ENCODE assay signal across 15 cellular contexts in the genomic region with DNA sequence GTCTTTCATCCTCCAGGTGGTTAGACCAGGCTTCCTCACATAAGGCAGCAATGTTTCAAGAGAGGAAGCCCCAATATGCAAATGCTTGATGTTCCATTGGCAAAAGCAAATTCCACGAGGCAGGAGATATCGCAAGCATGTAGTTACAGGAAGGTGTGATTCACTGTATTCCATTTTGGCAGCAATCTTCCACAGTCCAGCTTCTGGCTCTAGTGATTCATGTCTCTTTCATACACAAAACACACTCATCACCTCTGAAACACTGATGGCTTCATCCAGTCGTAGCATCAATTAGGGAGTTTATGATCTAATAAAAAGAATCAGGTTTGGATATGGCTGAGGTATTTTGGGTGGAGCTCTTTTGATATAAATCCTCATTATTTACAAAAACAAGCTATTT.
A peak's percentile ranks its signal among the peaks of the same experiment; 100 is the strongest.
DNase-seq lines count a peak whose midpoint lies in the region; ATAC-seq, FAIRE-seq and TF ChIP-seq lines count a peak whose summit lies in the region.
"Had no signal": no experiment of that assay in that cellular context is flagged by ENCODE, and none has a peak within 500 bp of the region (broad histone marks: within the 10 kb centered on the region; RNA-seq: fewer than 3 reads in every experiment).

No MANE protein-coding gene starts in this region.

- TF ChIP-seq POLR2A in H54 (IDR thresholded peaks at IDR 0.05; ENCODE audit: low read depth, low read length) = no peak

- no peaks in the 10 kb centered on the region for H3K9me3 ChIP-seq in fibroblast of lung (ENCODE audit: control insufficient read depth, insufficient read depth, low read depth, low read length)
- peaks cover 2% of the 10 kb centered on the region for H3K9me3 ChIP-seq in aorta (ENCODE audit: control insufficient read depth, low read length)

- no peak overlapping the region for H3K9ac ChIP-seq in fibroblast of lung (ENCODE audit: insufficient read depth, low read length)

- no peaks in the 10 kb centered on the region for H4K20me1 ChIP-seq in fibroblast of lung (ENCODE audit: control insufficient read depth, extremely low read depth, insufficient read depth, low read length)

- no peaks in the 10 kb centered on the region for H3K4me1 ChIP-seq in fibroblast of lung (ENCODE audit: control insufficient read depth, extremely low read depth, insufficient read depth, low read length)
- no peaks in the 10 kb centered on the region for H3K4me1 ChIP-seq in aorta (ENCODE audit: control insufficient read depth in 1 of 2, insufficient read depth in 2 of 2, low read length in 2 of 2)

- no peaks in the 10 kb centered on the region for H3K79me2 ChIP-seq in fibroblast of lung (ENCODE audit: control insufficient read depth, insufficient read depth, low read length)

- H3K27ac ChIP-seq in fibroblast of lung (ENCODE audit: insufficient read depth, low read length) (no peak overlapping the region), aorta (ENCODE audit: low read depth in 1 of 2, low read length in 2 of 2) (no peak overlapping the region)
- H3K27ac ChIP-seq: cardiac muscle cell, skin epidermis had no signal

- 79 to 80% methylated on average over 3 of the region's 3 CpGs for WGBS in aorta, 2 donors

- H2AFZ ChIP-seq in fibroblast of lung (ENCODE audit: low read length) = no peak overlapping the region

- H3K4me3 ChIP-seq in fibroblast of lung (replicated peaks in 1 of 4; ENCODE audit: control extremely low read depth in 1 of 4, insufficient read depth in 1 of 4, low read depth in 3 of 4, low read length in 4 of 4) (no peak overlapping the region), aorta (ENCODE audit: low read length in 2 of 2) (no peak overlapping the region)
- H3K4me3 ChIP-seq: cardiac muscle cell, skin epidermis had no signal

- peak; percentile 99 for FAIRE-seq in H54 (lab: Jason Lieb, UNC)
- FAIRE-seq: G401.6 had no signal

- intact Hi-C loops in aorta (cut with DNase I) = no loop called here

- H3K36me3 ChIP-seq in fibroblast of lung (ENCODE audit: control insufficient read depth, insufficient read depth, low read length) = no peaks in the 10 kb centered on the region
- H3K36me3 ChIP-seq in aorta (ENCODE audit: control insufficient read depth in 1 of 2, insufficient read depth in 2 of 2, low read length in 1 of 2) = no peaks in the 10 kb centered on the region
- H3K36me3 ChIP-seq: cardiac muscle cell had no signal

- H3K27me3 ChIP-seq in fibroblast of lung (ENCODE audit: control insufficient read depth, insufficient read depth, low read length) (no peaks in the 10 kb centered on the region), aorta (ENCODE audit: control insufficient read depth in 1 of 2, insufficient read depth in 2 of 2, low read length in 1 of 2) (no peaks in the 10 kb centered on the region)
- H3K27me3 ChIP-seq: cardiac muscle cell had no signal

- TF ChIP-seq CTCF in fibroblast of lung (conservative IDR thresholded peaks at IDR 0.05 in 1 of 2, IDR thresholded peaks at IDR 0.05 in 1 of 2; ENCODE audit: low read depth in 1 of 2, low read length in 2 of 2) = no peak

- peak; percentile 11 for DNase-seq in H54 (ENCODE audit: insufficient read length, low spot score)
- DNase-seq in T1000 (lab: John Stamatoyannopoulos, UW) = peak; percentile 28
- DNase-seq in fibroblast of lung (ENCODE audit: low read depth in 2 of 2) = peak; percentile 50 to 95
- DNase-seq in renal cortical epithelial cell (ENCODE audit: low read depth) = peak; percentile 21
- no peak for DNase-seq in effector CD8-positive, alpha-beta T cell (lab: John Stamatoyannopoulos, UW)
- DNase-seq in aorta = no peak
- no peak for DNase-seq in NCI-H128 (lab: John Stamatoyannopoulos, UW; ENCODE audit: unreplicated experiment)
- DNase-seq in DMS153 (lab: John Stamatoyannopoulos, UW) = no peak
- DNase-seq: activated CD4-positive, alpha-beta T cell treated with anti-CD3 and anti-CD28 coated beads, Interleukin-2, amount 50 U/mL, for 1 hour; CD8-positive, alpha-beta memory T cell; NCI-H1694; stimulated activated naive CD8-positive, alpha-beta T cell treated with anti-CD3 and anti-CD28 coated beads, Interleukin-15, amount 100 ng/mL, for 72 hours had no signal

- H3K4me2 ChIP-seq in fibroblast of lung (ENCODE audit: extremely low read depth, insufficient read depth, low read length) = no peak overlapping the region

- no peak for ATAC-seq in aorta (ENCODE audit: low FRiP score)
- ATAC-seq: stimulated activated naive CD8-positive, alpha-beta T cell treated with anti-CD3 and anti-CD28 coated beads, Interleukin-15, amount 100 ng/mL, for 72 hours had no signal

Comparison
In these comparisons a context has a peak if more than half of its experiments do, and no peak if none do; other contexts are left out.
1. DNase-seq: peak in H54 (single experiment), T1000 (single experiment), fibroblast of lung (2 of 2) and renal cortical epithelial cell (single experiment); none in effector CD8-positive, alpha-beta T cell (single experiment), aorta (0 of 2), NCI-H128 (single experiment) and DMS153 (single experiment).